10 cellular contexts compared by ENCODE assay signal in the genomic region with DNA sequence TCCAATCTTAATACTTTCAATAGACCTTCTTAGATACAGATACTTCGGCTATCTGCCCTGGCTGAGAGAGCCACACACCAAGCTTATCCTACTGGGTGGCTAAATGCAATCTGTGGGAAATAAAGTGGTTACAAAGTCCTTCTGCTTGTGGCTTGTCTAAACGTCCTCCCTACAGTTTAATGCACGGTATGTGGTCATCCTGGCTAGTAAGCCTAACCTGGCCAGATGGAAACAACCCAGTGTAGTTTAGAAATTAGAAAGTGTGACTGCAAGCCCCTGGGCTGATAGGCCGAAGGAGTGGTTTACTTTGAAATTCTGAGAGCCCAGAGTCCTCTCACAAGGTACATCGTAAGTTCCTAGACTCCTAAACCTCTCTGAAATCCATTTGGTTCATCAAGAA. TPM values are rescaled to one million over a fixed set of nuclear protein-coding genes. Genes with fewer than 3 reads are reported as not detected.
"Had no signal": no experiment of that assay in that cellular context is flagged by ENCODE, and none has a peak within 500 bp of the region (broad histone marks: within the 10 kb centered on the region; RNA-seq: fewer than 3 reads in every experiment).

No MANE protein-coding gene starts in this region.

- DNase-seq: GOT3, HFFc6, KBM-7 had no signal

- H3K4me1 Mint-ChIP-seq: IgD-negative memory B cell had no signal

- H3K4me3 ChIP-seq: HAP-1 had no signal

- H3K9me3 Mint-ChIP-seq: HFFc6 had no signal

- H3K9me3 ChIP-seq: HAP-1 had no signal

- H3K27ac Mint-ChIP-seq: HFFc6, IgD-negative memory B cell had no signal

- FAIRE-seq: H54, HepG2 had no signal

- H3K4me3 Mint-ChIP-seq: HFFc6, IgD-negative memory B cell had no signal

- H3K36me3 ChIP-seq: HAP-1 had no signal

- H3K27ac ChIP-seq: HL-60 had no signal

- H3K36me3 Mint-ChIP-seq: IgD-negative memory B cell had no signal

- ATAC-seq: HCT116, HepG2 had no signal

RNA-seq across cellular contexts. Expression of a gene that starts 47.9 kb away (rescaled TPM):
- total RNA-seq: HepG2, HFFc6, HT1080 had no signal
- polyA plus RNA-seq: HepG2, IgD-negative memory B cell had no signal
